ENCODE assay signal across 19 cellular contexts in genomic region chr9:104269996-104270963, GRCh38.
"Had no signal": no experiment of that assay in that cellular context is flagged by ENCODE, and none has a peak within 500 bp of the region (broad histone marks: within the 10 kb centered on the region; RNA-seq: fewer than 3 reads in every experiment).

No MANE protein-coding gene starts in this region.

- H3K27ac Mint-ChIP-seq: dendritic cell treated with granulocyte-macrophage colony-stimulating factor and Interleukin-4, amounts not matched to agents 40 ng/mL and 50 ng/mL, for 4 days; immature natural killer cell; natural killer cell treated with Interleukin-12 subunit alpha and Interleukin-12 subunit beta and Interleukin-15 and Interleukin-18, amount 100 ng/mL, for 72 hours had no signal

- H3K27me3 ChIP-seq: spleen had no signal

- H3K4me1 ChIP-seq: left ventricle myocardium inferior, psoas muscle, spleen had no signal

- H3K4me3 ChIP-seq: left ventricle myocardium inferior, psoas muscle, spleen had no signal

- H3K27me3 Mint-ChIP-seq: dendritic cell treated with granulocyte-macrophage colony-stimulating factor and Interleukin-4, amounts not matched to agents 40 ng/mL and 50 ng/mL, for 4 days; natural killer cell treated with Interleukin-12 subunit alpha and Interleukin-12 subunit beta and Interleukin-15 and Interleukin-18, amount 100 ng/mL, for 72 hours had no signal

- DNase-seq: activated CD4-positive, alpha-beta T cell treated with anti-CD3 and anti-CD28 coated beads for 1 hour; activated CD4-positive, alpha-beta T cell treated with anti-CD3 and anti-CD28 coated beads, Interleukin-2, amount 50 U/mL, for 4 hours; activated naive CD4-positive, alpha-beta T cell treated with Interleukin-2 at 50 U/mL for 16 hours; activated T-cell treated with anti-CD3 and anti-CD28 coated beads for 4 hours; anterior cingulate cortex; effector memory CD4-positive, alpha-beta T cell; foreskin melanocyte; head of caudate nucleus; immature natural killer cell; left ventricle myocardium inferior; mesendoderm; psoas muscle; spleen had no signal

- H3K27ac ChIP-seq: left ventricle myocardium inferior, psoas muscle, spleen, VCaP had no signal

- FAIRE-seq: bronchial epithelial cell, urothelium cell line had no signal

- H3K9me3 ChIP-seq: psoas muscle, spleen had no signal

- H3K4me1 Mint-ChIP-seq: immature natural killer cell had no signal

- H3K4me3 Mint-ChIP-seq: dendritic cell treated with granulocyte-macrophage colony-stimulating factor and Interleukin-4, amounts not matched to agents 40 ng/mL and 50 ng/mL, for 4 days; immature natural killer cell; natural killer cell treated with Interleukin-12 subunit alpha and Interleukin-12 subunit beta and Interleukin-15 and Interleukin-18, amount 100 ng/mL, for 72 hours had no signal

- ATAC-seq: natural killer cell treated with Interleukin-12 subunit alpha and Interleukin-12 subunit beta and Interleukin-15 and Interleukin-18, amount 100 ng/mL, for 72 hours; psoas muscle; sciatic nerve had no signal

- H3K36me3 Mint-ChIP-seq: immature natural killer cell; natural killer cell treated with Interleukin-12 subunit alpha and Interleukin-12 subunit beta and Interleukin-15 and Interleukin-18, amount 100 ng/mL, for 72 hours had no signal

- H3K36me3 ChIP-seq: left ventricle myocardium inferior, spleen had no signal
